In the genomic region with DNA sequence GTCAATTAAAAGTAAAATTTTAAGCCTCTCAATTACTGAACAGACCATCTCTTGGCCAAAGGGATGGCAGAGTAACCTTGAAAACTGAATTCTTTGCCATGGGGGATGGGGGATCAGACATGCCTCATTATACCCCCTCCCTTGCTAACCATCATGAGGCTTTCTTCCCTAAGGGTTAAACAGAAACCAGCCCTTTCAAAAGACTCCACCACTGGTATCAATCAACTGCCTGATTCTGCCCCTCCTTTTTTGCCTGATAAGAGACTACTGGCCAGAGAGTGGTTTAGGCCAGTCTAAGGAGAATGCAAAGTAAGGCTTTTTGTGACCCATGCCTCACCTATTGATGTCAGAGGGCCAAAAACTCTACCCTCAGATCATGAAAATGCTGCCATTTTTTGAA, we compare ENCODE assay signal across 7 cellular contexts.
"Had no signal": no experiment of that assay in that cellular context is flagged by ENCODE, and none has a peak within 500 bp of the region (broad histone marks: within the 10 kb centered on the region; RNA-seq: fewer than 3 reads in every experiment).

No MANE protein-coding gene starts in this region.

- H3K4me3 ChIP-seq: GM23338, K562 had no signal

- DNase-seq: H9, HCEC 1CT, IMR-90 had no signal

- ATAC-seq: GM23338, HepG2, K562 had no signal

- H3K27ac ChIP-seq: HL-60 had no signal

- H3K27ac Mint-ChIP-seq: GM23338 had no signal

- H3K4me3 Mint-ChIP-seq: GM23338, H9 had no signal
